In genomic region chr6:81625216-81625615, GRCh38 we compare ENCODE assay signal across 17 cellular contexts.
A peak's percentile ranks its signal among the peaks of the same experiment; 100 is the strongest.
DNase-seq lines count a peak whose midpoint lies in the region; ATAC-seq and TF ChIP-seq lines count a peak whose summit lies in the region.
"Had no signal": no experiment of that assay in that cellular context is flagged by ENCODE, and none has a peak within 500 bp of the region (broad histone marks: within the 10 kb centered on the region; RNA-seq: fewer than 3 reads in every experiment).

No MANE protein-coding gene starts in this region.

- H3K27me3 Mint-ChIP-seq in MCF 10A (ENCODE audit: insufficient read depth, unreplicated experiment) (no peaks in the 10 kb centered on the region), endodermal cell (ENCODE audit: insufficient read depth) (peaks cover 2% of the 10 kb centered on the region)
- H3K27me3 Mint-ChIP-seq in activated CD4-positive, alpha-beta T cell treated with anti-CD3 and anti-CD28 coated beads for 36 hours, result no peaks in the 10 kb centered on the region
- H3K27me3 Mint-ChIP-seq: CD4-positive, alpha-beta T cell; IgD-negative memory B cell had no signal

- H3K36me3 ChIP-seq in thyroid gland, result no peaks in the 10 kb centered on the region
- H3K36me3 ChIP-seq in endodermal cell (ENCODE audit: control insufficient read depth, insufficient read depth, low read length), result no peaks in the 10 kb centered on the region

- TF ChIP-seq POLR2A in thyroid gland (IDR thresholded peaks at IDR 0.05), result no peak

- 81 to 91% methylated on average over 1 of the region's 1 CpG for WGBS in thyroid gland, 2 donors
- 92 to 100% methylated on average over 1 of the region's 1 CpG for WGBS in endodermal cell (ENCODE audit: insufficient coverage in 1 of 2, insufficient read length in 1 of 2), 2 experiments

- TF ChIP-seq CTCF in fibroblast of pulmonary artery (IDR thresholded peaks at IDR 0.05; ENCODE audit: low read length, missing control alignments) (no peak), MCF 10A (IDR thresholded peaks at IDR 0.05; ENCODE audit: unreplicated experiment) (no peak), thyroid gland (IDR thresholded peaks at IDR 0.05) (no peak), endodermal cell (conservative IDR thresholded peaks at IDR 0.05) (no peak)

- no TSS peak for BruUV-seq in MCF 10A (replicated peaks; lab: Mats Ljungman, UMichigan)

- H3K9me3 ChIP-seq in thyroid gland (no peaks in the 10 kb centered on the region), endodermal cell (ENCODE audit: control insufficient read depth, low read length) (peaks cover 21% of the 10 kb centered on the region)

- intact Hi-C loops in MCF 10A (cut with micrococcal nuclease), result no loop called here
- intact Hi-C loops in activated CD4-positive, alpha-beta T cell treated with anti-CD3 and anti-CD28 coated beads for 36 hours (cut with DNase I, micrococcal nuclease), result no loop called here
- intact Hi-C loops in thyroid gland (cut with DNase I), result no loop called here

- peak; percentile 42 for DNase-seq in EH (ENCODE audit: low read depth)
- DNase-seq in amniotic epithelial cell (ENCODE audit: low read depth), result peak; percentile 14
- peak; percentile 31 for DNase-seq in fibroblast of pulmonary artery (ENCODE audit: low read depth)
- DNase-seq in MCF 10A (ENCODE audit: unreplicated experiment), result no peak
- DNase-seq in activated CD4-positive, alpha-beta T cell treated with anti-CD3 and anti-CD28 coated beads for 36 hours, result no peak
- no peak for DNase-seq in thyroid gland
- DNase-seq in endodermal cell, result no peak
- DNase-seq: AML-193; Caco-2; CD4-positive, alpha-beta T cell; DMS153; DMS79; GF-D8; HCEC 1CT had no signal

- CTCF ChIA-PET in MCF 10A (lab: Yijun Ruan, JAX), result no interaction called here
- CTCF ChIA-PET in activated CD4-positive, alpha-beta T cell treated with anti-CD3 and anti-CD28 coated beads for 36 hours (lab: Charles Lee), result no interaction called here

- no peak overlapping the region for H3K27ac ChIP-seq in thyroid gland
- H3K27ac ChIP-seq in endodermal cell (ENCODE audit: low read depth, low read length), result no peak overlapping the region
- H3K27ac ChIP-seq: C4-2B had no signal

- POLR2A ChIA-PET in MCF 10A (lab: Yijun Ruan, JAX), result no interaction called here
- POLR2A ChIA-PET in activated CD4-positive, alpha-beta T cell treated with anti-CD3 and anti-CD28 coated beads for 36 hours (lab: Charles Lee), result no interaction called here

- H3K9me3 Mint-ChIP-seq in MCF 10A (ENCODE audit: unreplicated experiment) (peaks cover 4% of the 10 kb centered on the region), endodermal cell (peaks cover 3% of the 10 kb centered on the region)
- H3K9me3 Mint-ChIP-seq in activated CD4-positive, alpha-beta T cell treated with anti-CD3 and anti-CD28 coated beads for 36 hours (ENCODE audit: low read depth), result peaks cover 7% of the 10 kb centered on the region

- H3K4me3 Mint-ChIP-seq in MCF 10A (ENCODE audit: unreplicated experiment) (no peak overlapping the region), endodermal cell (no peak overlapping the region)
- H3K4me3 Mint-ChIP-seq in activated CD4-positive, alpha-beta T cell treated with anti-CD3 and anti-CD28 coated beads for 36 hours, result no peak overlapping the region
- H3K4me3 Mint-ChIP-seq: CD4-positive, alpha-beta T cell; GM23338; IgD-negative memory B cell had no signal

- no peaks in the 10 kb centered on the region for H3K36me3 Mint-ChIP-seq in MCF 10A (ENCODE audit: insufficient read depth, unreplicated experiment)
- H3K36me3 Mint-ChIP-seq in activated CD4-positive, alpha-beta T cell treated with anti-CD3 and anti-CD28 coated beads for 36 hours (ENCODE audit: low read depth), result no peaks in the 10 kb centered on the region
- H3K36me3 Mint-ChIP-seq in endodermal cell (ENCODE audit: low read depth), result no peaks in the 10 kb centered on the region
- H3K36me3 Mint-ChIP-seq: IgD-negative memory B cell had no signal

- H3K27ac Mint-ChIP-seq in MCF 10A (ENCODE audit: low read depth, unreplicated experiment) (no peak overlapping the region), endodermal cell (no peak overlapping the region)
- no peak overlapping the region for H3K27ac Mint-ChIP-seq in activated CD4-positive, alpha-beta T cell treated with anti-CD3 and anti-CD28 coated beads for 36 hours
- H3K27ac Mint-ChIP-seq: CD4-positive, alpha-beta T cell; GM23338; IgD-negative memory B cell had no signal

- H3K27me3 ChIP-seq in thyroid gland (no peaks in the 10 kb centered on the region), endodermal cell (ENCODE audit: control insufficient read depth, insufficient read depth, low read length, poor library complexity, severe bottlenecking) (peaks cover 5% of the 10 kb centered on the region)

- H3K4me3 ChIP-seq in fibroblast of pulmonary artery (replicated peaks; ENCODE audit: low read depth, low read length), result no peak overlapping the region
- H3K4me3 ChIP-seq in thyroid gland (replicated peaks in 1 of 3), result no peak overlapping the region
- no peak overlapping the region for H3K4me3 ChIP-seq in endodermal cell (ENCODE audit: low read length)
- H3K4me3 ChIP-seq: GM23338 had no signal

- H3K9ac ChIP-seq in endodermal cell (ENCODE audit: extremely low read depth, low read length, poor library complexity, severe bottlenecking), result no peak overlapping the region

- no peak for ATAC-seq in activated CD4-positive, alpha-beta T cell treated with anti-CD3 and anti-CD28 coated beads for 36 hours
- ATAC-seq: GM23338 had no signal

- H3K4me1 ChIP-seq in thyroid gland (no peaks in the 10 kb centered on the region), endodermal cell (ENCODE audit: control insufficient read depth, insufficient read depth, low read length) (peaks cover 4% of the 10 kb centered on the region)

- H3K4me1 Mint-ChIP-seq in MCF 10A (ENCODE audit: insufficient read depth, unreplicated experiment) (no peaks in the 10 kb centered on the region), endodermal cell (peaks cover 26% of the 10 kb centered on the region)
- H3K4me1 Mint-ChIP-seq in activated CD4-positive, alpha-beta T cell treated with anti-CD3 and anti-CD28 coated beads for 36 hours, result no peaks in the 10 kb centered on the region
- H3K4me1 Mint-ChIP-seq: GM23338, IgD-negative memory B cell had no signal

Comparison
In these comparisons a context has a peak if more than half of its experiments do, and no peak if none do; other contexts are left out.
1. DNase-seq: peak in EH (single experiment), amniotic epithelial cell (single experiment) and fibroblast of pulmonary artery (single experiment); none in MCF 10A (single experiment), activated CD4-positive, alpha-beta T cell treated with anti-CD3 and anti-CD28 coated beads for 36 hours (single experiment), thyroid gland (0 of 2) and endodermal cell (single experiment).